18 cellular contexts compared by ENCODE assay signal in the genomic region with DNA sequence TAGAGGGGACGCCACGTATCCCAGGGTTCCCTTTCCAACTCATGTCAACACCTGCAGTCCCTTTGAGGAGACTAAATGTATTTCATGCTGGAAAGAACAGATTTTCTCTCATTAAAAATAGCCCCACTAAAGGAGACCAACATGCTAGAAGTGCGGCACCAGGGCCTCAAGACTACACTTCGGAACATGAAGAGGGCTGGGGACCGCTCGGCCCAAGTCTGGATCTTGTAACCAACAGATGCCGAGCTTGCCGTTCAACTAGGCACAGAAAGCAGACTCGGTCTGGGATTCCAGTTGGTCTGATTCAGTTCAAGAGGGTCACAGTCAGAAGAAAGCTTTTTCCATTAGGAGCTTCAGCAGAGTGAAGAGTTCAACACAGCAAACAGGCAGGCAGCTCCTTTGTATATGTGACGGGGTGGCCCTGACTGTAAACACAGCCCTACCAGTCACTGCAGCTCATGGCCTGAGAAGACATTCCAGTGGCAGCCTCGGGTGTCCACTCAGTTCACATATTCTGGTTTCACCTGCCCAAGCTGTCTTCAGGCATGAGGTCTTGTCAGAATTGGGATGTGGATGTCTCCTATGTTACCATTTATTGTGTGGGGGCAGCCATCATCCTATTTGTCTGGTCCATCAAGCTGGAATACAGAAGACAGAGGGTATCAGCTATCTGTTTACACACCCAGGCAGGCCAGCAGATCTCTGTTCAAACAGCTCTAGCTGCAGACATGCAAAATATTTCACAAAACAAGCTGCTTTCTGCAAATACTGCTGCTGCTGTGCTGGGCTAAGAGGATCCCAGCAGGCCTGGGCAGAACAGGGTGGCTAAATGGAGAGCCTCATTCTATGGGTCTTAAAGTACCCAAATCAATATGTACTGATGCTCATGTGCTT. TPM values are rescaled to one million over a fixed set of nuclear protein-coding genes. Genes with fewer than 3 reads are reported as not detected.
DNase-seq lines count a peak whose midpoint lies in the region; ATAC-seq and TF ChIP-seq lines count a peak whose summit lies in the region.
"Had no signal": no experiment of that assay in that cellular context is flagged by ENCODE, and none has a peak within 500 bp of the region (broad histone marks: within the 10 kb centered on the region; RNA-seq: fewer than 3 reads in every experiment).

No MANE protein-coding gene starts in this region.

- peaks cover 46% of the 10 kb centered on the region for H3K36me3 Mint-ChIP-seq in stimulated activated naive CD8-positive, alpha-beta T cell treated with anti-CD3 and anti-CD28 coated beads, Interleukin-15, Interleukin-2, amounts not matched to agents 100 ng/mL and 50 ng/mL, for 24 hours (ENCODE audit: low read depth)

- no peaks in the 10 kb centered on the region for H3K9me3 Mint-ChIP-seq in stimulated activated naive CD8-positive, alpha-beta T cell treated with anti-CD3 and anti-CD28 coated beads, Interleukin-15, Interleukin-2, amounts not matched to agents 100 ng/mL and 50 ng/mL, for 24 hours
- H3K9me3 Mint-ChIP-seq in stimulated activated naive CD8-positive, alpha-beta T cell treated with anti-CD3 and anti-CD28 coated beads, Interleukin-15, amount 100 ng/mL, for 72 hours: no peaks in the 10 kb centered on the region
- H3K9me3 Mint-ChIP-seq: CD4-positive, alpha-beta T cell; dendritic cell treated with granulocyte-macrophage colony-stimulating factor and Interleukin-4, amounts not matched to agents 40 ng/mL and 50 ng/mL, for 4 days had no signal

- no peaks in the 10 kb centered on the region for H3K9me3 ChIP-seq in suprapubic skin
- H3K9me3 ChIP-seq: transverse colon had no signal

- TF ChIP-seq POLR2A in suprapubic skin (IDR thresholded peaks at IDR 0.05): no peak

- no peaks in the 10 kb centered on the region for H3K27me3 ChIP-seq in suprapubic skin
- H3K27me3 ChIP-seq: transverse colon had no signal

- H3K4me1 ChIP-seq in suprapubic skin: no peaks in the 10 kb centered on the region
- H3K4me1 ChIP-seq: transverse colon had no signal

- no peak overlapping the region for H3K4me3 ChIP-seq in suprapubic skin
- H3K4me3 ChIP-seq: transverse colon had no signal

- H3K36me3 ChIP-seq in suprapubic skin: peaks cover 57% of the 10 kb centered on the region

- H3K27me3 Mint-ChIP-seq in stimulated activated naive CD8-positive, alpha-beta T cell treated with anti-CD3 and anti-CD28 coated beads, Interleukin-15, Interleukin-2, amounts not matched to agents 100 ng/mL and 50 ng/mL, for 24 hours: no peaks in the 10 kb centered on the region
- no peaks in the 10 kb centered on the region for H3K27me3 Mint-ChIP-seq in stimulated activated naive CD8-positive, alpha-beta T cell treated with anti-CD3 and anti-CD28 coated beads, Interleukin-15, amount 100 ng/mL, for 72 hours
- H3K27me3 Mint-ChIP-seq: CD4-positive, alpha-beta T cell; dendritic cell treated with granulocyte-macrophage colony-stimulating factor and Interleukin-4, amounts not matched to agents 40 ng/mL and 50 ng/mL, for 4 days had no signal

- peaks cover 11% of the 10 kb centered on the region for H3K4me1 Mint-ChIP-seq in stimulated activated naive CD8-positive, alpha-beta T cell treated with anti-CD3 and anti-CD28 coated beads, Interleukin-15, Interleukin-2, amounts not matched to agents 100 ng/mL and 50 ng/mL, for 24 hours (ENCODE audit: low read depth)
- peaks cover 23% of the 10 kb centered on the region for H3K4me1 Mint-ChIP-seq in stimulated activated naive CD8-positive, alpha-beta T cell treated with anti-CD3 and anti-CD28 coated beads, Interleukin-15, amount 100 ng/mL, for 72 hours

- 86% methylated on average over 8 of the region's 11 CpGs for WGBS in suprapubic skin

- H3K27ac ChIP-seq in epithelial cell of prostate: peak overlapping the region; percentile 52
- H3K27ac ChIP-seq in suprapubic skin: no peak overlapping the region
- H3K27ac ChIP-seq: transverse colon had no signal

- no peak for ATAC-seq in stimulated activated naive CD8-positive, alpha-beta T cell treated with anti-CD3 and anti-CD28 coated beads, Interleukin-15, amount 100 ng/mL, for 72 hours
- ATAC-seq in GM21723 (IDR thresholded peaks at IDR 0.05; ENCODE audit: unreplicated experiment): no peak

- no peak for DNase-seq in stimulated activated naive CD8-positive, alpha-beta T cell treated with anti-CD3 and anti-CD28 coated beads, Interleukin-15, amount 100 ng/mL, for 72 hours
- no peak for DNase-seq in epithelial cell of prostate (ENCODE audit: low read depth, low spot score)
- DNase-seq in suprapubic skin (ENCODE audit: low spot score in 2 of 2): peak; percentile 50 to 79
- DNase-seq in NCI-H1417 treated with DMSO at 0.1 percent for 48 hours (lab: John Stamatoyannopoulos, UW): no peak
- no peak for DNase-seq in GM19238 (ENCODE audit: insufficient read length, low spot score)
- DNase-seq: amygdala; CD4-positive, alpha-beta T cell; NCI-H2029 treated with DMSO at 0.1 percent for 48 hours; NK-92 treated with Interleukin-12 subunit alpha and Interleukin-12 subunit beta, amount 100 ng/mL, for 24 hours; SIG-M5; transverse colon had no signal

- H3K4me3 Mint-ChIP-seq in stimulated activated naive CD8-positive, alpha-beta T cell treated with anti-CD3 and anti-CD28 coated beads, Interleukin-15, Interleukin-2, amounts not matched to agents 100 ng/mL and 50 ng/mL, for 24 hours: no peak overlapping the region
- H3K4me3 Mint-ChIP-seq in stimulated activated naive CD8-positive, alpha-beta T cell treated with anti-CD3 and anti-CD28 coated beads, Interleukin-15, amount 100 ng/mL, for 72 hours: no peak overlapping the region
- H3K4me3 Mint-ChIP-seq: CD4-positive, alpha-beta T cell; dendritic cell treated with granulocyte-macrophage colony-stimulating factor and Interleukin-4, amounts not matched to agents 40 ng/mL and 50 ng/mL, for 4 days had no signal

- peak overlapping the region; percentile 49 for H3K27ac Mint-ChIP-seq in stimulated activated naive CD8-positive, alpha-beta T cell treated with anti-CD3 and anti-CD28 coated beads, Interleukin-15, Interleukin-2, amounts not matched to agents 100 ng/mL and 50 ng/mL, for 24 hours
- no peak overlapping the region for H3K27ac Mint-ChIP-seq in stimulated activated naive CD8-positive, alpha-beta T cell treated with anti-CD3 and anti-CD28 coated beads, Interleukin-15, amount 100 ng/mL, for 72 hours
- H3K27ac Mint-ChIP-seq: CD4-positive, alpha-beta T cell; dendritic cell treated with granulocyte-macrophage colony-stimulating factor and Interleukin-4, amounts not matched to agents 40 ng/mL and 50 ng/mL, for 4 days had no signal

- no peak for TF ChIP-seq EP300 in suprapubic skin (IDR thresholded peaks at IDR 0.05)

- TF ChIP-seq CTCF in suprapubic skin (IDR thresholded peaks at IDR 0.05): no peak

TF ChIP-seq in PFSK-1, 5 proteins besides CTCF, POLR2A, EP300 and RAD21:
- TF ChIP-seq POLR2AphosphoS5 (IDR thresholded peaks at IDR 0.05; ENCODE audit: low read depth, low read length) (peak; percentile 64), SIN3A (IDR thresholded peaks at IDR 0.05; ENCODE audit: borderline replicate concordance, insufficient read depth, low read length) (0 out of 2 replicates have a peak, but pooled peaks have one; percentile 20), FOXP2 (optimal IDR thresholded peaks at IDR 0.05; ENCODE audit: borderline replicate concordance, extremely low read depth, extremely low read length, insufficient read depth) (no peak), TAF1 (IDR thresholded peaks at IDR 0.05; ENCODE audit: borderline replicate concordance, insufficient read depth, low read length) (no peak)

RNA-seq across cellular contexts. Expression of a gene that starts 8.8 kb away (rescaled TPM):
- 291 TPM for polyA plus RNA-seq in PFSK-1 (2012; ENCODE audit: insufficient read length, low read depth)
- total RNA-seq in suprapubic skin: 10 to 100 TPM; 62.4 to 90.1 (median 80.9) TPM

RNA-seq across cellular contexts. Expression of a gene that starts 9.1 kb away (rescaled TPM):
- polyA plus RNA-seq in PFSK-1 (2012; ENCODE audit: insufficient read length, low read depth): 95.5 TPM
- total RNA-seq in suprapubic skin: 10 to 100 TPM; 25.8 to 31.7 (median 27.9) TPM

RNA-seq across cellular contexts. Expression of a gene that starts 19.8 kb away (rescaled TPM):
- polyA plus RNA-seq in PFSK-1 (2012; ENCODE audit: insufficient read length, low read depth): 33.8 TPM
- total RNA-seq in suprapubic skin: 10 to 100 TPM in 3 of 4 donors, 1 to 10 TPM in 1; 9.1 to 20.1 (median 13.3) TPM

RNA-seq across cellular contexts. Expression of a gene that starts 20.4 kb away (rescaled TPM):
- polyA plus RNA-seq in PFSK-1 (2012; ENCODE audit: insufficient read length, low read depth): 198 TPM
- total RNA-seq in suprapubic skin: 10 to 100 TPM; 70.3 to 97.8 (median 87.3) TPM

RNA-seq across cellular contexts. Expression of a gene that starts 23.4 kb away (rescaled TPM):
- polyA plus RNA-seq in PFSK-1 (2012; ENCODE audit: insufficient read length, low read depth): not detected
- not detected for total RNA-seq in suprapubic skin
- total RNA-seq: activated CD8-positive, alpha-beta memory T cell treated with anti-CD3 and anti-CD28 coated beads for 36 hours; CD4-positive, alpha-beta T cell; left lobe of liver; pulmonary artery endothelial cell; transverse colon had no signal

Comparison
In these comparisons a context has a peak if more than half of its experiments do, and no peak if none do; other contexts are left out.
1. DNase-seq: peak in suprapubic skin (2 of 2); none in stimulated activated naive CD8-positive, alpha-beta T cell treated with anti-CD3 and anti-CD28 coated beads, Interleukin-15, amount 100 ng/mL, for 72 hours (0 of 2), epithelial cell of prostate (single experiment), NCI-H1417 treated with DMSO at 0.1 percent for 48 hours (single experiment) and GM19238 (single experiment).